ENCODE assay signal across 13 cellular contexts in genomic region chr2:160836755-160837154, GRCh38.
A peak's percentile ranks its signal among the peaks of the same experiment; 100 is the strongest.
DNase-seq lines count a peak whose midpoint lies in the region; ATAC-seq and TF ChIP-seq lines count a peak whose summit lies in the region.
"Had no signal": no experiment of that assay in that cellular context is flagged by ENCODE, and none has a peak within 500 bp of the region (broad histone marks: within the 10 kb centered on the region; RNA-seq: fewer than 3 reads in every experiment).

No MANE protein-coding gene starts in this region.

- CTCF ChIA-PET in HEK293 (lab: Yijun Ruan, JAX): no interaction called here

- DNase-seq in amniotic epithelial cell (ENCODE audit: low read depth) (peak; percentile 98), iPS-NIHi11 (ENCODE audit: low spot score) (peak; percentile 35), smooth muscle cell of the brain vasculature (ENCODE audit: low read depth, low spot score) (peak; percentile 54), adrenal gland (no peak), posterior vena cava (ENCODE audit: low spot score) (no peak)
- DNase-seq: erythroblast; left ventricle myocardium superior; NCI-H1092; NCI-H748 treated with DMSO at 0.1 percent for 48 hours; stimulated activated CD8-positive, alpha-beta memory T cell treated with anti-CD3 and anti-CD28 coated beads, Interleukin-4, amount 100 ng/mL, for 48 hours had no signal

- intact Hi-C loops in adrenal gland (cut with DNase I): no loop called here
- intact Hi-C loops in posterior vena cava (cut with DNase I): no loop called here

- H3K27ac ChIP-seq in HEK293 (ENCODE audit: extremely low read depth, low read depth, low read length) (no peak overlapping the region), adrenal gland (no peak overlapping the region)

- no peak for ATAC-seq in GM21360 (IDR thresholded peaks at IDR 0.05; ENCODE audit: unreplicated experiment)
- ATAC-seq: left ventricle myocardium superior had no signal

- H3K27me3 ChIP-seq in adrenal gland: no peaks in the 10 kb centered on the region

- no peak for TF ChIP-seq CTCF in HEK293 (tag by site-specific recombination; IDR thresholded peaks at IDR 0.05)
- no peak for TF ChIP-seq CTCF in adrenal gland (IDR thresholded peaks at IDR 0.05)

- no peaks in the 10 kb centered on the region for H3K9me3 ChIP-seq in HEK293 (ENCODE audit: control insufficient read depth, insufficient read depth, low read depth, low read length)
- no peaks in the 10 kb centered on the region for H3K9me3 ChIP-seq in adrenal gland (replicated peaks in 1 of 3)

- no peaks in the 10 kb centered on the region; the same call in 1 of the 2 replicates for H3K4me1 ChIP-seq in HEK293 (ENCODE audit: control insufficient read depth, insufficient read depth, low read length)
- no peaks in the 10 kb centered on the region for H3K4me1 ChIP-seq in adrenal gland (replicated peaks in 1 of 2)

- WGBS in adrenal gland, 4 donors: 28 to 50% (median 30%) methylated on average over 1 of the region's 1 CpG

- POLR2A ChIA-PET in HEK293 (lab: Yijun Ruan, JAX): no interaction called here

- TF ChIP-seq POLR2A in adrenal gland (IDR thresholded peaks at IDR 0.05): no peak

- H3K36me3 ChIP-seq in HEK293 (ENCODE audit: control insufficient read depth in 2 of 2, insufficient read depth in 1 of 2, low read length in 2 of 2): no peaks in the 10 kb centered on the region
- H3K36me3 ChIP-seq in adrenal gland (replicated peaks in 1 of 2): no peaks in the 10 kb centered on the region

- H3K4me3 ChIP-seq in HEK293 (ENCODE audit: low read depth, low read length) (no peak overlapping the region), adrenal gland (no peak overlapping the region)
- H3K4me3 ChIP-seq: skin epidermis had no signal

TF ChIP-seq in HEK293, 187 proteins besides CTCF, POLR2A, EP300 and RAD21:
- TF ChIP-seq ZBTB8A (tag by site-specific recombination; IDR thresholded peaks at IDR 0.05) (no peak), EGR2 (tag by site-specific recombination; IDR thresholded peaks at IDR 0.05; ENCODE audit: low read depth) (peak; percentile 21; the same call in 1 of the 2 replicates)

Comparison
In these comparisons a context has a peak if more than half of its experiments do, and no peak if none do; other contexts are left out.
1. DNase-seq: peak in amniotic epithelial cell (single experiment), iPS-NIHi11 (single experiment) and smooth muscle cell of the brain vasculature (single experiment); none in adrenal gland (0 of 7) and posterior vena cava (single experiment).